Comparison of ENCODE assay signal across 20 cellular contexts in genomic region chr6:118696262-118696661, GRCh38. TPM values are rescaled to one million over a fixed set of nuclear protein-coding genes. Genes with fewer than 3 reads are reported as not detected.
DNase-seq lines count a peak whose midpoint lies in the region; ATAC-seq and TF ChIP-seq lines count a peak whose summit lies in the region.
"Had no signal": no experiment of that assay in that cellular context is flagged by ENCODE, and none has a peak within 500 bp of the region (broad histone marks: within the 10 kb centered on the region; RNA-seq: fewer than 3 reads in every experiment).

No MANE protein-coding gene starts in this region.

- in situ Hi-C loops in gastrocnemius medialis (cut with MboI; ENCODE audit: low sequenced_read_pairs in 4 of 4), result no loop called here

- no peaks in the 10 kb centered on the region for H3K9me3 Mint-ChIP-seq in activated naive CD4-positive, alpha-beta T cell treated with anti-CD3 and anti-CD28 coated beads, Interleukin-2, amount 50 U/mL, for 24 hours
- H3K9me3 Mint-ChIP-seq: CD4-positive, CD25-positive, alpha-beta regulatory T cell had no signal

- H3K4me3 ChIP-seq in NB4 (ENCODE audit: low read depth, low read length), result no peak overlapping the region
- no peak overlapping the region for H3K4me3 ChIP-seq in fibroblast of mammary gland (ENCODE audit: control insufficient read depth, low read depth, low read length)
- H3K4me3 ChIP-seq in gastrocnemius medialis, result no peak overlapping the region
- no peak overlapping the region for H3K4me3 ChIP-seq in sigmoid colon
- H3K4me3 ChIP-seq in body of pancreas, result no peak overlapping the region
- H3K4me3 ChIP-seq: BLaER1, PC-9, SJCRH30 had no signal

- H3K36me3 Mint-ChIP-seq in activated naive CD4-positive, alpha-beta T cell treated with anti-CD3 and anti-CD28 coated beads, Interleukin-2, amount 50 U/mL, for 24 hours, result peaks cover 13% of the 10 kb centered on the region

- TF ChIP-seq POLR2A in NB4 (IDR thresholded peaks at IDR 0.05; ENCODE audit: extremely low read depth, insufficient read length) (no peak), gastrocnemius medialis (IDR thresholded peaks at IDR 0.05) (no peak), sigmoid colon (IDR thresholded peaks at IDR 0.05) (no peak), body of pancreas (IDR thresholded peaks at IDR 0.05) (no peak)

- TF ChIP-seq CTCF in NB4 (IDR thresholded peaks at IDR 0.05; ENCODE audit: low read depth, low read length), result no peak
- no peak for TF ChIP-seq CTCF in fibroblast of mammary gland (conservative IDR thresholded peaks at IDR 0.05; ENCODE audit: control insufficient read depth, insufficient read depth, low read depth, low read length)
- peak in 1 of 5 experiments; percentile 14 for TF ChIP-seq CTCF in gastrocnemius medialis (IDR thresholded peaks at IDR 0.05 in 4 of 5, conservative IDR thresholded peaks at IDR 0.05 in 1 of 5)
- no peak for TF ChIP-seq CTCF in sigmoid colon (IDR thresholded peaks at IDR 0.05)
- no peak for TF ChIP-seq CTCF in body of pancreas (IDR thresholded peaks at IDR 0.05)

- peaks cover 92% of the 10 kb centered on the region for H3K4me1 Mint-ChIP-seq in activated naive CD4-positive, alpha-beta T cell treated with anti-CD3 and anti-CD28 coated beads, Interleukin-2, amount 50 U/mL, for 24 hours

- intact Hi-C loops in gastrocnemius medialis (cut with DNase I; ENCODE audit: low total_unique reads) (loop anchor here (2.0 to 10.0 kb wide), 2 partner anchors 49 to 81 kb away; no protein-coding TSS in a partner anchor), sigmoid colon (cut with DNase I) (no loop called here), body of pancreas (cut with DNase I) (no loop called here)

- no peaks in the 10 kb centered on the region for H3K27me3 ChIP-seq in gastrocnemius medialis
- no peaks in the 10 kb centered on the region for H3K27me3 ChIP-seq in sigmoid colon
- H3K27me3 ChIP-seq in body of pancreas, result no peaks in the 10 kb centered on the region
- H3K27me3 ChIP-seq: BLaER1, SJCRH30 had no signal

- H3K27me3 Mint-ChIP-seq in activated naive CD4-positive, alpha-beta T cell treated with anti-CD3 and anti-CD28 coated beads, Interleukin-2, amount 50 U/mL, for 24 hours, result no peaks in the 10 kb centered on the region
- H3K27me3 Mint-ChIP-seq: CD4-positive, CD25-positive, alpha-beta regulatory T cell had no signal

- H3K27ac ChIP-seq in gastrocnemius medialis (peak overlapping the region in 2 of 4 donors; percentile 36), sigmoid colon (no peak overlapping the region), body of pancreas (no peak overlapping the region)
- H3K27ac ChIP-seq: BLaER1, HL-60, PC-9, SJCRH30 had no signal

- 85 to 89% methylated on average over 1 of the region's 1 CpG for WGBS in sigmoid colon, 2 donors
- 67 to 82% methylated on average over 1 of the region's 1 CpG for WGBS in body of pancreas, 2 donors

- DNase-seq in activated naive CD4-positive, alpha-beta T cell treated with anti-CD3 and anti-CD28 coated beads, Interleukin-2, amount 50 U/mL, for 16 hours, result no peak
- DNase-seq in NB4 (ENCODE audit: low read depth), result peak; percentile 5
- peak; percentile 27 for DNase-seq in fibroblast of mammary gland (ENCODE audit: low read depth)
- peak; percentile 38 to 53 for DNase-seq in gastrocnemius medialis
- DNase-seq in NCI-H69 (lab: John Stamatoyannopoulos, UW), result no peak
- no peak for DNase-seq in sigmoid colon
- DNase-seq in body of pancreas, result no peak
- DNase-seq: Caco-2; CD4-positive, CD25-positive, alpha-beta regulatory T cell; HCEC 1CT; Kasumi-1; NCI-H2029; NCI-H446 treated with DMSO at 0.1 percent for 48 hours; NCI-H526; PC-9; SJCRH30 had no signal

- H3K4me1 ChIP-seq in gastrocnemius medialis, result peaks cover 18 to 34% of the 10 kb centered on the region in 2 donors
- H3K4me1 ChIP-seq in sigmoid colon, result no peaks in the 10 kb centered on the region
- H3K4me1 ChIP-seq in body of pancreas, result no peaks in the 10 kb centered on the region
- H3K4me1 ChIP-seq: BLaER1, Caco-2, SJCRH30 had no signal

- TF ChIP-seq EP300 in sigmoid colon (IDR thresholded peaks at IDR 0.05), result no peak

- peak overlapping the region; percentile 23 for H3K4me3 Mint-ChIP-seq in activated naive CD4-positive, alpha-beta T cell treated with anti-CD3 and anti-CD28 coated beads, Interleukin-2, amount 50 U/mL, for 24 hours

- ATAC-seq in gastrocnemius medialis (peak; percentile 93 to 94), body of pancreas (no peak)
- ATAC-seq: Right ventricle myocardium inferior had no signal

- no peaks in the 10 kb centered on the region for H3K36me3 ChIP-seq in gastrocnemius medialis
- no peaks in the 10 kb centered on the region for H3K36me3 ChIP-seq in sigmoid colon
- H3K36me3 ChIP-seq in body of pancreas (replicated peaks in 1 of 2; ENCODE audit: insufficient read depth in 1 of 2, low read depth in 2 of 2), result no peaks in the 10 kb centered on the region
- H3K36me3 ChIP-seq: BLaER1, SJCRH30 had no signal

- no peaks in the 10 kb centered on the region for H3K9me3 ChIP-seq in gastrocnemius medialis
- no peaks in the 10 kb centered on the region for H3K9me3 ChIP-seq in sigmoid colon
- no peaks in the 10 kb centered on the region for H3K9me3 ChIP-seq in body of pancreas
- H3K9me3 ChIP-seq: BLaER1, Caco-2, SJCRH30 had no signal

- peak overlapping the region; percentile 12 for H3K27ac Mint-ChIP-seq in activated naive CD4-positive, alpha-beta T cell treated with anti-CD3 and anti-CD28 coated beads, Interleukin-2, amount 50 U/mL, for 24 hours

RNA-seq across cellular contexts. Expression of gene CEP85L, which starts 44.9 kb away (rescaled TPM):
- total RNA-seq in gastrocnemius medialis (10 to 100 TPM; 15.6 to 22.8 (median 21.9) TPM), sigmoid colon (10 to 100 TPM; 12.8 to 17.4 (median 15.6) TPM), body of pancreas (1 to 10 TPM; 8.2 to 9.9 TPM)
- 1 to 10 TPM in 1 of 3 donors, under 1 TPM in 2; 0.23 to 2.9 (median 0.60) TPM for polyA plus RNA-seq in sigmoid colon

Comparison
In these comparisons a context has a peak if more than half of its experiments do, and no peak if none do; other contexts are left out.
1. DNase-seq: peak in NB4 (single experiment), fibroblast of mammary gland (single experiment) and gastrocnemius medialis (2 of 2); none in activated naive CD4-positive, alpha-beta T cell treated with anti-CD3 and anti-CD28 coated beads, Interleukin-2, amount 50 U/mL, for 16 hours (single experiment), NCI-H69 (single experiment), sigmoid colon (single experiment) and body of pancreas (0 of 4).